In genomic region chr14:95361373-95362179, GRCh38 we compare ENCODE assay signal across 8 cellular contexts. TPM values are rescaled to one million over a fixed set of nuclear protein-coding genes. Genes with fewer than 3 reads are reported as not detected.
A peak's percentile ranks its signal among the peaks of the same experiment; 100 is the strongest.
DNase-seq lines count a peak whose midpoint lies in the region; ATAC-seq, FAIRE-seq and TF ChIP-seq lines count a peak whose summit lies in the region.

No MANE protein-coding gene starts in this region.

- no peaks in the 10 kb centered on the region for H3K4me1 Mint-ChIP-seq in activated CD8-positive, alpha-beta T cell treated with anti-CD3 and anti-CD28 coated beads, Interleukin-2, amount 10 ng/mL, durations not matched to agents 7 days and 5 days (ENCODE audit: low read depth)

- no peaks in the 10 kb centered on the region for H3K4me1 ChIP-seq in psoas muscle

- no peaks in the 10 kb centered on the region for H3K36me3 ChIP-seq in psoas muscle (ENCODE audit: insufficient read depth in 1 of 2, low read depth in 1 of 2)

- 26 to 30% (median 26%) methylated on average over 20 of the region's 20 CpGs for WGBS in psoas muscle, 3 donors

- H3K4me3 ChIP-seq in HL-60 (replicated peaks; ENCODE audit: insufficient read depth, low read length) (no peak overlapping the region), psoas muscle (no peak overlapping the region)

- H3K27me3 Mint-ChIP-seq in activated CD8-positive, alpha-beta T cell treated with anti-CD3 and anti-CD28 coated beads, Interleukin-2, amount 10 ng/mL, durations not matched to agents 7 days and 5 days (ENCODE audit: low read depth), result peaks cover 35% of the 10 kb centered on the region

- CTCF ChIA-PET in activated CD8-positive, alpha-beta T cell treated with anti-CD3 and anti-CD28 coated beads, Interleukin-2, amount 10 ng/mL, durations not matched to agents 7 days and 5 days (lab: Charles Lee), result interaction anchor here (0.8 kb wide), 1 partner anchor 12 kb away, joined by 5 read pairs; no protein-coding TSS in a partner anchor

- intact Hi-C loops in psoas muscle (cut with DNase I), result no loop called here

- no peak overlapping the region for H3K27ac Mint-ChIP-seq in activated CD8-positive, alpha-beta T cell treated with anti-CD3 and anti-CD28 coated beads, Interleukin-2, amount 10 ng/mL, durations not matched to agents 7 days and 5 days

- H3K27me3 ChIP-seq in HL-60 (ENCODE audit: insufficient read depth, poor library complexity, severe bottlenecking) (peaks cover 16% of the 10 kb centered on the region), psoas muscle (ENCODE audit: insufficient read depth in 3 of 3, low read length in 2 of 3) (peaks cover 0 to 41% (median 0%) of the 10 kb centered on the region in 3 donors)

- H3K27ac ChIP-seq in HL-60 (replicated peaks) (no peak overlapping the region), psoas muscle (no peak overlapping the region)

- DNase-seq in GM03348 (ENCODE audit: low spot score), result peak; percentile 40
- DNase-seq in HL-60 (ENCODE audit: low read depth in 1 of 2, low spot score in 1 of 2), result peak; percentile 37 to 40
- DNase-seq in activated CD8-positive, alpha-beta T cell treated with anti-CD3 and anti-CD28 coated beads, Interleukin-2, amount 10 ng/mL, durations not matched to agents 7 days and 5 days, result peak; percentile 50
- DNase-seq in glomerular endothelial cell (ENCODE audit: extremely low read depth, low read depth, low spot score), result peak; percentile 10
- DNase-seq in psoas muscle, result peak; percentile 23 to 65
- no peak for DNase-seq in frontal cortex (ENCODE audit: low spot score in 2 of 2)
- DNase-seq in SHP77 treated with DMSO at 0.1 percent for 48 hours (lab: John Stamatoyannopoulos, UW), result no peak

- POLR2A ChIA-PET in activated CD8-positive, alpha-beta T cell treated with anti-CD3 and anti-CD28 coated beads, Interleukin-2, amount 10 ng/mL, durations not matched to agents 7 days and 5 days (lab: Charles Lee), result no interaction called here

- no peaks in the 10 kb centered on the region for H3K9me3 ChIP-seq in psoas muscle

- H3K9me3 Mint-ChIP-seq in activated CD8-positive, alpha-beta T cell treated with anti-CD3 and anti-CD28 coated beads, Interleukin-2, amount 10 ng/mL, durations not matched to agents 7 days and 5 days (ENCODE audit: insufficient read depth), result no peaks in the 10 kb centered on the region

- H3K4me3 Mint-ChIP-seq in activated CD8-positive, alpha-beta T cell treated with anti-CD3 and anti-CD28 coated beads, Interleukin-2, amount 10 ng/mL, durations not matched to agents 7 days and 5 days, result no peak overlapping the region

- FAIRE-seq in frontal cortex (lab: Jason Lieb, UNC), result no peak

- ATAC-seq in activated CD8-positive, alpha-beta T cell treated with anti-CD3 and anti-CD28 coated beads, Interleukin-2, amount 10 ng/mL, durations not matched to agents 7 days and 5 days, result peak; percentile 60
- peak in 2 of 4 donors; percentile 42 to 53 for ATAC-seq in psoas muscle
- ATAC-seq in GM18519 (IDR thresholded peaks at IDR 0.05; ENCODE audit: low FRiP score, unreplicated experiment), result no peak

- no peaks in the 10 kb centered on the region for H3K36me3 Mint-ChIP-seq in activated CD8-positive, alpha-beta T cell treated with anti-CD3 and anti-CD28 coated beads, Interleukin-2, amount 10 ng/mL, durations not matched to agents 7 days and 5 days (ENCODE audit: low read depth)

- TF ChIP-seq CTCF in HL-60 (IDR thresholded peaks at IDR 0.05; ENCODE audit: insufficient read depth, low read length) (peak; percentile 29), psoas muscle (IDR thresholded peaks at IDR 0.05) (peak; percentile 46)

RNA-seq across cellular contexts. Expression of gene CLMN, which starts 41.9 kb away (rescaled TPM):
- total RNA-seq in activated CD8-positive, alpha-beta T cell treated with anti-CD3 and anti-CD28 coated beads, Interleukin-2, amount 10 ng/mL, durations not matched to agents 7 days and 5 days, result 1 to 10 TPM; 1.6 TPM
- total RNA-seq in glomerular endothelial cell, result 2.6 and 3.0 TPM in 2 replicates
- 1 to 10 TPM; 3.9 to 9.6 (median 6.3) TPM for total RNA-seq in psoas muscle
- polyA plus RNA-seq in psoas muscle, result 1 to 10 TPM; 1.7 to 2.5 (median 2.1) TPM
- total RNA-seq in frontal cortex, result 0.82 TPM

Comparison
In these comparisons a context has a peak if more than half of its experiments do, and no peak if none do; other contexts are left out.
1. DNase-seq: peak in GM03348 (single experiment), HL-60 (2 of 2), activated CD8-positive, alpha-beta T cell treated with anti-CD3 and anti-CD28 coated beads, Interleukin-2, amount 10 ng/mL, durations not matched to agents 7 days and 5 days (single experiment), glomerular endothelial cell (single experiment) and psoas muscle (2 of 2); none in frontal cortex (0 of 2) and SHP77 treated with DMSO at 0.1 percent for 48 hours (single experiment).